25 cellular contexts compared by ENCODE assay signal in the genomic region with DNA sequence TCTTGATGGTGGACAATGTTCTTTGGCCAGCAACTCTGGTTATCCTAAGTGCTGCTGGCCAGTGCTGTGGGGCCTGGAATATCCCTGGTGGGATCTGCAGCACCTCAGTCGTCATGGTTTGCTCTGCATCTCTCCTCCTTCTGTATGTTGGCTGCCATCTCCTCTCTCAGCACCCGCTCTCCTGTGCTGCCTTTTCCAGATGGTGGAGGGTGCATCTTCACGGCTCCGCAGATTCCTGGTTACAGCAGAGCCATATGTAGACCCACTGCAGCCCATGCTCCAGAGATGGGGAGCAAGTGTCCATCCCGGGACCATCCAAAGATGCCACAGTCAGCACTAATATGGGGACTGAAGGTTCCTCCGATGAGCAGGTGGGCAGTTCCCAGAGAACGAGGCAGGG.
"Had no signal": no experiment of that assay in that cellular context is flagged by ENCODE, and none has a peak within 500 bp of the region (broad histone marks: within the 10 kb centered on the region; RNA-seq: fewer than 3 reads in every experiment).

No MANE protein-coding gene starts in this region.

- ATAC-seq: mucosa of descending colon; naive thymus-derived CD4-positive, alpha-beta T cell; pancreas; right cardiac atrium; upper lobe of right lung had no signal

- H3K4me3 ChIP-seq: hepatocyte, left ventricle myocardium inferior, lung, mucosa of descending colon, pancreas, prostate gland, sigmoid colon, spleen, suprapubic skin, thoracic aorta, tibial artery, upper lobe of right lung had no signal

- H3K79me2 ChIP-seq: hepatocyte had no signal

- H3K4me2 ChIP-seq: hepatocyte had no signal

- H3K27me3 ChIP-seq: hepatocyte, pancreas, sigmoid colon, spleen, suprapubic skin, tibial artery, upper lobe of right lung had no signal

- H3K27ac ChIP-seq: hepatocyte, left ventricle myocardium inferior, pancreas, prostate gland, sigmoid colon, spleen, suprapubic skin, thoracic aorta, tibial artery, upper lobe of right lung had no signal

- DNase-seq: islet precursor cell; left ventricle myocardium inferior; mesendoderm; midbrain; mucosa of descending colon; naive thymus-derived CD4-positive, alpha-beta T cell; nucleus accumbens; pancreas; posterior cingulate gyrus; retina; right cardiac atrium; sigmoid colon; small intestine; spleen; stimulated activated CD4-positive, alpha-beta T cell treated with anti-CD3 and anti-CD28 coated beads, Interleukin-4, amount 100 ng/mL, for 24 hours; stimulated activated naive CD4-positive, alpha-beta T cell; tibial artery; trophoblast cell; upper lobe of right lung had no signal

- FAIRE-seq: pancreas, small intestine, urothelium cell line had no signal

- H3K9me3 ChIP-seq: pancreas, prostate gland, sigmoid colon, suprapubic skin, tibial artery had no signal

- H3K4me1 ChIP-seq: prostate gland had no signal

- H3K36me3 ChIP-seq: left ventricle myocardium inferior, pancreas, prostate gland, sigmoid colon, spleen, suprapubic skin, thoracic aorta, upper lobe of right lung had no signal

- H2AFZ ChIP-seq: hepatocyte had no signal
